Comparison of ENCODE assay signal across 11 cellular contexts in genomic region chr21:45012661-45013270, GRCh38.
DNase-seq lines count a peak whose midpoint lies in the region; ATAC-seq and TF ChIP-seq lines count a peak whose summit lies in the region.
"Had no signal": no experiment of that assay in that cellular context is flagged by ENCODE, and none has a peak within 500 bp of the region (broad histone marks: within the 10 kb centered on the region; RNA-seq: fewer than 3 reads in every experiment).

No MANE protein-coding gene starts in this region.

- H3K9me3 Mint-ChIP-seq in activated T-cell treated with anti-CD3 and anti-CD28 coated beads, Interleukin-2, amount 50 U/mL, for 4 hours, result no peaks in the 10 kb centered on the region
- H3K9me3 Mint-ChIP-seq: activated naive CD4-positive, alpha-beta T cell treated with anti-CD3 and anti-CD28 coated beads, Interleukin-2, amount 50 U/mL, for 24 hours had no signal

- no peak overlapping the region for H3K4me3 Mint-ChIP-seq in activated T-cell treated with anti-CD3 and anti-CD28 coated beads, Interleukin-2, amount 50 U/mL, for 4 hours
- H3K4me3 Mint-ChIP-seq: activated naive CD4-positive, alpha-beta T cell treated with anti-CD3 and anti-CD28 coated beads, Interleukin-2, amount 50 U/mL, for 24 hours had no signal

- no peak for ATAC-seq in activated T-cell treated with anti-CD3 and anti-CD28 coated beads, Interleukin-2, amount 50 U/mL, for 4 hours

- DNase-seq in AG10803 (ENCODE audit: low read depth), result no peak
- peak; percentile 58 for DNase-seq in NCI-H226
- DNase-seq in colonic mucosa, result peak; percentile 43
- no peak for DNase-seq in GM10248 (ENCODE audit: extremely low spot score)
- DNase-seq in activated CD4-positive, CD25-positive, alpha-beta regulatory T cell treated with anti-CD3 and anti-CD28 coated beads, Interleukin-2, amount 50 U/mL, for 72 hours, result no peak
- no peak for DNase-seq in NCI-H187 treated with DMSO at 0.1 percent for 48 hours (lab: John Stamatoyannopoulos, UW)
- DNase-seq in activated T-cell treated with anti-CD3 and anti-CD28 coated beads, Interleukin-2, amount 50 U/mL, for 4 hours, result no peak
- DNase-seq: C1 segment of cervical spinal cord; stimulated activated naive CD4-positive, alpha-beta T cell treated with Interleukin-2 at 50 U/mL for 16 hours had no signal

- H3K9ac ChIP-seq in colonic mucosa (ENCODE audit: low read depth in 2 of 2, low read length in 2 of 2), result peak overlapping the region in 1 of 2 donors; percentile 18

- peaks cover 3% of the 10 kb centered on the region for H3K4me1 Mint-ChIP-seq in activated T-cell treated with anti-CD3 and anti-CD28 coated beads, Interleukin-2, amount 50 U/mL, for 4 hours (ENCODE audit: low read depth)

- no peak overlapping the region for H3K27ac ChIP-seq in colonic mucosa
- peak overlapping the region; percentile 97 for H3K27ac ChIP-seq in mesodermal cell (ENCODE audit: low read depth, low read length, severe bottlenecking)

- peaks cover 32% of the 10 kb centered on the region for H3K27me3 Mint-ChIP-seq in activated T-cell treated with anti-CD3 and anti-CD28 coated beads, Interleukin-2, amount 50 U/mL, for 4 hours (ENCODE audit: low read depth)

- H3K27me3 ChIP-seq in colonic mucosa, result peaks cover 6% of the 10 kb centered on the region

- H3K4me1 ChIP-seq in colonic mucosa, result peaks cover 7% of the 10 kb centered on the region
- H3K4me1 ChIP-seq in mesodermal cell (ENCODE audit: control insufficient read depth, insufficient read depth, low read length, poor library complexity, severe bottlenecking), result peaks cover 37% of the 10 kb centered on the region

- CTCF ChIA-PET in GM10248 (lab: Yijun Ruan, JAX), result interaction anchor here (1.3 kb wide), 1 partner anchor 124 kb away, joined by 4 read pairs; no protein-coding TSS in a partner anchor

- POLR2A ChIA-PET in GM10248 (lab: Yijun Ruan, JAX), result no interaction called here

- no peaks in the 10 kb centered on the region for H3K9me3 ChIP-seq in colonic mucosa
- H3K9me3 ChIP-seq in mesodermal cell (ENCODE audit: control insufficient read depth, low read length), result peaks cover 8% of the 10 kb centered on the region

- intact Hi-C loops in colonic mucosa (cut with DNase I), result no loop called here

- no peaks in the 10 kb centered on the region for H3K36me3 Mint-ChIP-seq in activated T-cell treated with anti-CD3 and anti-CD28 coated beads, Interleukin-2, amount 50 U/mL, for 4 hours (ENCODE audit: insufficient read depth)
- H3K36me3 Mint-ChIP-seq: activated naive CD4-positive, alpha-beta T cell treated with anti-CD3 and anti-CD28 coated beads, Interleukin-2, amount 50 U/mL, for 24 hours had no signal

- H3K4me3 ChIP-seq in AG10803 (ENCODE audit: low read length) (no peak overlapping the region), colonic mucosa (no peak overlapping the region), mesodermal cell (ENCODE audit: extremely low read depth, insufficient read depth, low read length, poor library complexity, severe bottlenecking) (no peak overlapping the region)

- TF ChIP-seq CTCF in AG10803 (conservative IDR thresholded peaks at IDR 0.05; ENCODE audit: low read length), result peak; percentile 33
- no peak for TF ChIP-seq CTCF in colonic mucosa (IDR thresholded peaks at IDR 0.05)
- no peak for TF ChIP-seq CTCF in GM10248 (IDR thresholded peaks at IDR 0.05; ENCODE audit: control extremely low read depth, extremely low read depth, low read depth, missing control alignments)

- H3K36me3 ChIP-seq in colonic mucosa, result no peaks in the 10 kb centered on the region
- H3K36me3 ChIP-seq in mesodermal cell (ENCODE audit: control insufficient read depth, insufficient read depth, low read length), result no peaks in the 10 kb centered on the region

- WGBS in mesodermal cell (ENCODE audit: insufficient coverage in 2 of 2), 2 experiments, result 32 to 39% methylated on average over 8 to 10 of the region's 10 CpGs

Comparison
In these comparisons a context has a peak if more than half of its experiments do, and no peak if none do; other contexts are left out.
1. DNase-seq: peak in NCI-H226 (single experiment) and colonic mucosa (single experiment); none in AG10803 (single experiment), GM10248 (single experiment), activated CD4-positive, CD25-positive, alpha-beta regulatory T cell treated with anti-CD3 and anti-CD28 coated beads, Interleukin-2, amount 50 U/mL, for 72 hours (single experiment), NCI-H187 treated with DMSO at 0.1 percent for 48 hours (single experiment) and activated T-cell treated with anti-CD3 and anti-CD28 coated beads, Interleukin-2, amount 50 U/mL, for 4 hours (single experiment).